10 cellular contexts compared by ENCODE assay signal in the genomic region with DNA sequence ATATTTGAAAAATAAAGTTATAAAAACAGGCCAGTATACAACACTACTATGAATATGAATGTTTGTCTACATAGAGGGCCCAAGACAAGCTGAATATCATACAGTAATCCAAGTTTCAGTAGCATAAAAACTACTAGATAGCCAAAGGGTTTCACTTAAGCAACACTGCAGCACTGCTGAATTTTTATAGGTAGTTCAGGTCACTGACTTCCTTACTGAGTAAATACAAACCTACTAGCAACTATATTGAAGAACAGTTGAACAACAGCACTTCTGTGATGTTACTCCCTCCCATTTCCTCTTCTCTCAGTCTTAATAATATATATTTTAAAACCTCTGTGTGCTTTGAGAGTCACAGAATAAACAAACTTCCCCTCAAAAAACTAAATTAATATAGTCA. TPM values are rescaled to one million over a fixed set of nuclear protein-coding genes. Genes with fewer than 3 reads are reported as not detected.
DNase-seq lines count a peak whose midpoint lies in the region; ATAC-seq and TF ChIP-seq lines count a peak whose summit lies in the region.
"Had no signal": no experiment of that assay in that cellular context is flagged by ENCODE, and none has a peak within 500 bp of the region (broad histone marks: within the 10 kb centered on the region; RNA-seq: fewer than 3 reads in every experiment).

No MANE protein-coding gene starts in this region.

- H4K20me1 ChIP-seq in Karpas-422 (ENCODE audit: insufficient read depth, low read depth, low read length) = no peaks in the 10 kb centered on the region

- DNase-seq in Karpas-422 (no peak), mucosa of descending colon (no peak), pons (ENCODE audit: low spot score) (no peak), DMS79 (lab: John Stamatoyannopoulos, UW) (no peak), right atrium auricular region (ENCODE audit: low spot score) (no peak), Right ventricle myocardium inferior (ENCODE audit: missing footprints) (no peak)
- DNase-seq: foreskin fibroblast had no signal

- peak overlapping the region; percentile 43 for H3K4me2 ChIP-seq in Karpas-422 (ENCODE audit: low read depth, low read length, poor library complexity, severe bottlenecking)

- H3K9me3 ChIP-seq in Karpas-422 (ENCODE audit: low read length) (no peaks in the 10 kb centered on the region), mucosa of descending colon (no peaks in the 10 kb centered on the region), right atrium auricular region (no peaks in the 10 kb centered on the region)

- H3K4me3 ChIP-seq in Karpas-422 (ENCODE audit: low read length) (no peak overlapping the region), mucosa of descending colon (no peak overlapping the region), right atrium auricular region (no peak overlapping the region)
- H3K4me3 ChIP-seq: K562 had no signal

- no peak overlapping the region for H2AFZ ChIP-seq in Karpas-422 (ENCODE audit: low read length)

- ATAC-seq in GM18517 (IDR thresholded peaks at IDR 0.05; ENCODE audit: unreplicated experiment) = peak; percentile 70
- ATAC-seq in HG02610 (IDR thresholded peaks at IDR 0.05; ENCODE audit: unreplicated experiment) = peak; percentile 58
- ATAC-seq in mucosa of descending colon = peak; percentile 73
- ATAC-seq in Right ventricle myocardium inferior = no peak
- ATAC-seq: K562 had no signal

- peaks cover 10% of the 10 kb centered on the region for H3K79me2 ChIP-seq in Karpas-422 (ENCODE audit: low read length)

- intact Hi-C loops in mucosa of descending colon (cut with DNase I, micrococcal nuclease) (no loop called here), Right ventricle myocardium inferior (cut with DNase I) (no loop called here)

- H3K4me1 ChIP-seq in Karpas-422 (ENCODE audit: low read length) = peaks cover 78% of the 10 kb centered on the region
- H3K4me1 ChIP-seq in mucosa of descending colon (ENCODE audit: low read depth) = peaks cover 6% of the 10 kb centered on the region
- no peaks in the 10 kb centered on the region for H3K4me1 ChIP-seq in right atrium auricular region

- H3K36me3 ChIP-seq in Karpas-422 (ENCODE audit: insufficient read depth, low read length) (peaks cover under 1% of the 10 kb centered on the region; the same call in 1 of the 2 replicates), mucosa of descending colon (ENCODE audit: low read depth) (no peaks in the 10 kb centered on the region), right atrium auricular region (no peaks in the 10 kb centered on the region)

- no peaks in the 10 kb centered on the region for H3K27me3 ChIP-seq in Karpas-422 (ENCODE audit: low read length)
- H3K27me3 ChIP-seq in right atrium auricular region = no peaks in the 10 kb centered on the region

- no peak overlapping the region for H3K9ac ChIP-seq in Karpas-422 (ENCODE audit: low read length)

- no peaks in the 10 kb centered on the region for H3K9me2 ChIP-seq in Karpas-422 (replicated peaks; ENCODE audit: insufficient read depth, low read length)

- H3K27ac ChIP-seq in Karpas-422 (ENCODE audit: low read length) (peak overlapping the region; percentile 66), right atrium auricular region (no peak overlapping the region)

- TF ChIP-seq CTCF in mucosa of descending colon (IDR thresholded peaks at IDR 0.05) = no peak
- TF ChIP-seq CTCF in right atrium auricular region (IDR thresholded peaks at IDR 0.05) = no peak

RNA-seq across cellular contexts. Expression of a gene that starts 42.7 kb away (rescaled TPM):
- total RNA-seq in Karpas-422 (2014; rRNA removed; shearing (Covaris generic); ENCODE audit: low replicate concordance) = 27.4 and 29.4 TPM in 2 replicates
- total RNA-seq in mucosa of descending colon (10 to 100 TPM; 24.2 to 31.0 (median 29.5) TPM), right atrium auricular region (10 to 100 TPM; 14.6 to 17.1 TPM), Right ventricle myocardium inferior (17.3 TPM)
